In the genomic region with DNA sequence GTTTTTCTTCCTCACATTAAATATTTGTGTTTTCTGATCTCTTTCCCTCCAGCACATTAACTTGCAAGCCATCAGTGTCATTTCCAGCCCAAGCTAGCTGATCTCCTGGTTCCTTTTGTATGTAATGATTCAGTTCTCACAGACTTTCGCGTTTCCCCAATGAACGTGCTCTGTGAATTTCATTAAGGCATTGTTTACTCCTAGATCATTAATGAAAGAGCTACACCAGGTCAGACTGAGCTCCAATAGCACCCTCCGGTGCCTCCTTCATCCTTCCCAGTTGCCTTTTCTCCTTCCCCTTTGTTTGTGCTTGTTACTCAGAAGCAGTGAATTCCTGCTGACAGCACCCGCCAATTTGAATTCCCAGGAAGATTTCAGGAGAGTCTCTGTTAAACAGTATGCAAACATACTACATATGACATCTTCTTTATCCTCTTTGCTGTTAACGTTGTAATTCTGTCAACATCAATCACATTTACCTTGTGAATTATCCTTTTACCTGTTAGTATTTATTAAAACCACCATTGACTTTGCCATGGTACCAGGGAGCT, we compare ENCODE assay signal across 1 cellular context.
TF ChIP-seq lines count a peak whose summit lies in the region.

No MANE protein-coding gene starts in this region.

TF ChIP-seq in GM23338, 12 proteins besides CTCF, POLR2A, EP300 and RAD21:
- TF ChIP-seq ZNF462 (CRISPR knock-in tag; IDR thresholded peaks at IDR 0.05) (no peak), ZNF331 (CRISPR knock-in tag; IDR thresholded peaks at IDR 0.05; ENCODE audit: low read depth) (no peak), ZNF114 (CRISPR knock-in tag; IDR thresholded peaks at IDR 0.05) (no peak), EZH2phosphoT487 (IDR thresholded peaks at IDR 0.05; ENCODE audit: unreplicated experiment) (no peak), STAT1 (IDR thresholded peaks at IDR 0.05; ENCODE audit: unreplicated experiment) (no peak), JUNB (IDR thresholded peaks at IDR 0.05; ENCODE audit: unreplicated experiment) (no peak), EZH2 (IDR thresholded peaks at IDR 0.05; ENCODE audit: low read depth, unreplicated experiment) (no peak), CREB1 (CRISPR knock-in tag; IDR thresholded peaks at IDR 0.05; ENCODE audit: low read depth) (no peak), NANOG (IDR thresholded peaks at IDR 0.05; ENCODE audit: borderline replicate concordance) (no peak), POLR2AphosphoS5 (IDR thresholded peaks at IDR 0.05; ENCODE audit: low read depth) (no peak)
- TF ChIP-seq, protein P1, sequence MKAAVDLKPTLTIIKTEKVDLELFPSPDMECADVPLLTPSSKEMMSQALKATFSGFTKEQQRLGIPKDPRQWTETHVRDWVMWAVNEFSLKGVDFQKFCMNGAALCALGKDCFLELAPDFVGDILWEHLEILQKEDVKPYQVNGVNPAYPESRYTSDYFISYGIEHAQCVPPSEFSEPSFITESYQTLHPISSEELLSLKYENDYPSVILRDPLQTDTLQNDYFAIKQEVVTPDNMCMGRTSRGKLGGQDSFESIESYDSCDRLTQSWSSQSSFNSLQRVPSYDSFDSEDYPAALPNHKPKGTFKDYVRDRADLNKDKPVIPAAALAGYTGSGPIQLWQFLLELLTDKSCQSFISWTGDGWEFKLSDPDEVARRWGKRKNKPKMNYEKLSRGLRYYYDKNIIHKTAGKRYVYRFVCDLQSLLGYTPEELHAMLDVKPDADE (IDR thresholded peaks at IDR 0.05), result no peak
- TF ChIP-seq, protein P2, sequence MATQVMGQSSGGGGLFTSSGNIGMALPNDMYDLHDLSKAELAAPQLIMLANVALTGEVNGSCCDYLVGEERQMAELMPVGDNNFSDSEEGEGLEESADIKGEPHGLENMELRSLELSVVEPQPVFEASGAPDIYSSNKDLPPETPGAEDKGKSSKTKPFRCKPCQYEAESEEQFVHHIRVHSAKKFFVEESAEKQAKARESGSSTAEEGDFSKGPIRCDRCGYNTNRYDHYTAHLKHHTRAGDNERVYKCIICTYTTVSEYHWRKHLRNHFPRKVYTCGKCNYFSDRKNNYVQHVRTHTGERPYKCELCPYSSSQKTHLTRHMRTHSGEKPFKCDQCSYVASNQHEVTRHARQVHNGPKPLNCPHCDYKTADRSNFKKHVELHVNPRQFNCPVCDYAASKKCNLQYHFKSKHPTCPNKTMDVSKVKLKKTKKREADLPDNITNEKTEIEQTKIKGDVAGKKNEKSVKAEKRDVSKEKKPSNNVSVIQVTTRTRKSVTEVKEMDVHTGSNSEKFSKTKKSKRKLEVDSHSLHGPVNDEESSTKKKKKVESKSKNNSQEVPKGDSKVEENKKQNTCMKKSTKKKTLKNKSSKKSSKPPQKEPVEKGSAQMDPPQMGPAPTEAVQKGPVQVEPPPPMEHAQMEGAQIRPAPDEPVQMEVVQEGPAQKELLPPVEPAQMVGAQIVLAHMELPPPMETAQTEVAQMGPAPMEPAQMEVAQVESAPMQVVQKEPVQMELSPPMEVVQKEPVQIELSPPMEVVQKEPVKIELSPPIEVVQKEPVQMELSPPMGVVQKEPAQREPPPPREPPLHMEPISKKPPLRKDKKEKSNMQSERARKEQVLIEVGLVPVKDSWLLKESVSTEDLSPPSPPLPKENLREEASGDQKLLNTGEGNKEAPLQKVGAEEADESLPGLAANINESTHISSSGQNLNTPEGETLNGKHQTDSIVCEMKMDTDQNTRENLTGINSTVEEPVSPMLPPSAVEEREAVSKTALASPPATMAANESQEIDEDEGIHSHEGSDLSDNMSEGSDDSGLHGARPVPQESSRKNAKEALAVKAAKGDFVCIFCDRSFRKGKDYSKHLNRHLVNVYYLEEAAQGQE (IDR thresholded peaks at IDR 0.05; ENCODE audit: unreplicated experiment), result no peak
